Comparison of ENCODE assay signal across 10 cellular contexts in the genomic region with DNA sequence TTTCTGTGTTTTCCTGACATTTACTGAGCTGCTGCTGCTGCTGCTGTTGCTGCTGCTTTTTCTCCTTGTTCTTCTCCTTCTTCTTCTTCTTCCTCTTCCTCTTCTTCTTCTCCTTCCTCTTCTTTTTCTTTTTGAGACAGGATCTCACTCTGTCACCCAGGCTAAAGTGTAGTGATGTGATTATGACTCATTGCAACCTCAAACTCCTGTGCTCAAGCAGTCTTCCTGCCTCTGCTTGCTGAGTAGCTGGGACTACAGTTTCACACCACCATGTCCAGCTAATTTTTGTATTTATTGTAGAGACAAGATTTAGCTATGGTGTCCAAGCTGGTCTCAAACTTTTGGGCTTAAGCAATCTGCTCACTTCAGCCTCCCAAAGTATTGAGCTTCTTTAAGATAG.
DNase-seq lines count a peak whose midpoint lies in the region; ATAC-seq and TF ChIP-seq lines count a peak whose summit lies in the region.
"Had no signal": no experiment of that assay in that cellular context is flagged by ENCODE, and none has a peak within 500 bp of the region (broad histone marks: within the 10 kb centered on the region; RNA-seq: fewer than 3 reads in every experiment).

No MANE protein-coding gene starts in this region.

- no peaks in the 10 kb centered on the region for H3K36me3 Mint-ChIP-seq in MCF 10A (ENCODE audit: insufficient read depth, unreplicated experiment)

- TF ChIP-seq CTCF in MCF 10A (IDR thresholded peaks at IDR 0.05; ENCODE audit: unreplicated experiment): no peak
- TF ChIP-seq CTCF in breast epithelium (IDR thresholded peaks at IDR 0.05): no peak
- TF ChIP-seq CTCF in GM20000 (IDR thresholded peaks at IDR 0.05; ENCODE audit: extremely low read depth, missing control alignments): no peak

- no peak overlapping the region for H3K27ac Mint-ChIP-seq in MCF 10A (ENCODE audit: low read depth, unreplicated experiment)
- peak overlapping the region in 1 of 2 donors; percentile 37 for H3K27ac Mint-ChIP-seq in stimulated activated naive CD8-positive, alpha-beta T cell treated with anti-CD3 and anti-CD28 coated beads, Interleukin-15, amount 100 ng/mL, for 72 hours

- no peak overlapping the region for H3K27ac ChIP-seq in breast epithelium
- H3K27ac ChIP-seq: C4-2B had no signal

- DNase-seq in MCF 10A (ENCODE audit: unreplicated experiment): peak; percentile 58
- no peak for DNase-seq in breast epithelium (ENCODE audit: low spot score in 2 of 2)
- DNase-seq in astrocyte of the hippocampus (ENCODE audit: low read depth, low spot score): peak; percentile 46
- DNase-seq in stimulated activated naive CD8-positive, alpha-beta T cell treated with anti-CD3 and anti-CD28 coated beads, Interleukin-15, amount 100 ng/mL, for 72 hours: no peak
- no peak for DNase-seq in CD1c-positive myeloid dendritic cell (ENCODE audit: extremely low spot score)
- DNase-seq in GM20000 (ENCODE audit: low spot score): no peak
- DNase-seq in NCI-H1092 treated with DMSO at 0.1 percent for 48 hours (lab: John Stamatoyannopoulos, UW): no peak
- DNase-seq: activated CD4-positive, alpha-beta T cell treated with anti-CD3 and anti-CD28 coated beads, Interleukin-2, amount 50 U/mL, for 4 hours had no signal

- no TSS peak for BruUV-seq in MCF 10A (replicated peaks; lab: Mats Ljungman, UMichigan)

- no peaks in the 10 kb centered on the region for H3K9me3 Mint-ChIP-seq in MCF 10A (ENCODE audit: unreplicated experiment)
- no peaks in the 10 kb centered on the region for H3K9me3 Mint-ChIP-seq in stimulated activated naive CD8-positive, alpha-beta T cell treated with anti-CD3 and anti-CD28 coated beads, Interleukin-15, amount 100 ng/mL, for 72 hours

- H3K36me3 ChIP-seq in breast epithelium: no peaks in the 10 kb centered on the region

- TF ChIP-seq POLR2A in breast epithelium (IDR thresholded peaks at IDR 0.05): no peak

- intact Hi-C loops in MCF 10A (cut with micrococcal nuclease) (no loop called here), breast epithelium (cut with DNase I; ENCODE audit: low total_unique reads) (no loop called here)

- peak; percentile 79 for ATAC-seq in HG03565 (IDR thresholded peaks at IDR 0.05; ENCODE audit: unreplicated experiment)
- peak; percentile 48 for ATAC-seq in stimulated activated naive CD8-positive, alpha-beta T cell treated with anti-CD3 and anti-CD28 coated beads, Interleukin-15, amount 100 ng/mL, for 72 hours

- H3K4me3 Mint-ChIP-seq in MCF 10A (ENCODE audit: unreplicated experiment): no peak overlapping the region
- peak overlapping the region in 1 of 2 donors; percentile 22 for H3K4me3 Mint-ChIP-seq in stimulated activated naive CD8-positive, alpha-beta T cell treated with anti-CD3 and anti-CD28 coated beads, Interleukin-15, amount 100 ng/mL, for 72 hours

- POLR2A ChIA-PET in MCF 10A (lab: Yijun Ruan, JAX): no interaction called here

- H3K9me3 ChIP-seq in breast epithelium: no peaks in the 10 kb centered on the region

- no peaks in the 10 kb centered on the region for H3K4me1 ChIP-seq in breast epithelium

- CTCF ChIA-PET in MCF 10A (lab: Yijun Ruan, JAX): interaction anchor here (0.6 to 1.3 kb wide), 4 partner anchors 49 to 756 kb away, joined by 3 to 4 read pairs (median 3); no protein-coding TSS in a partner anchor

- peaks cover 23% of the 10 kb centered on the region for H3K4me1 Mint-ChIP-seq in MCF 10A (ENCODE audit: insufficient read depth, unreplicated experiment)
- peaks cover 15% of the 10 kb centered on the region for H3K4me1 Mint-ChIP-seq in stimulated activated naive CD8-positive, alpha-beta T cell treated with anti-CD3 and anti-CD28 coated beads, Interleukin-15, amount 100 ng/mL, for 72 hours

- H3K4me3 ChIP-seq in breast epithelium: no peak overlapping the region

- H3K27me3 ChIP-seq in breast epithelium: no peaks in the 10 kb centered on the region

- H3K27me3 Mint-ChIP-seq in MCF 10A (ENCODE audit: insufficient read depth, unreplicated experiment): no peaks in the 10 kb centered on the region
- H3K27me3 Mint-ChIP-seq in stimulated activated naive CD8-positive, alpha-beta T cell treated with anti-CD3 and anti-CD28 coated beads, Interleukin-15, amount 100 ng/mL, for 72 hours: no peaks in the 10 kb centered on the region

Comparison
In these comparisons a context has a peak if more than half of its experiments do, and no peak if none do; other contexts are left out.
1. DNase-seq: peak in MCF 10A (single experiment) and astrocyte of the hippocampus (single experiment); none in breast epithelium (0 of 2), stimulated activated naive CD8-positive, alpha-beta T cell treated with anti-CD3 and anti-CD28 coated beads, Interleukin-15, amount 100 ng/mL, for 72 hours (0 of 2), CD1c-positive myeloid dendritic cell (single experiment), GM20000 (single experiment) and NCI-H1092 treated with DMSO at 0.1 percent for 48 hours (single experiment).